Comparison of ENCODE assay signal across 8 cellular contexts in the genomic region with DNA sequence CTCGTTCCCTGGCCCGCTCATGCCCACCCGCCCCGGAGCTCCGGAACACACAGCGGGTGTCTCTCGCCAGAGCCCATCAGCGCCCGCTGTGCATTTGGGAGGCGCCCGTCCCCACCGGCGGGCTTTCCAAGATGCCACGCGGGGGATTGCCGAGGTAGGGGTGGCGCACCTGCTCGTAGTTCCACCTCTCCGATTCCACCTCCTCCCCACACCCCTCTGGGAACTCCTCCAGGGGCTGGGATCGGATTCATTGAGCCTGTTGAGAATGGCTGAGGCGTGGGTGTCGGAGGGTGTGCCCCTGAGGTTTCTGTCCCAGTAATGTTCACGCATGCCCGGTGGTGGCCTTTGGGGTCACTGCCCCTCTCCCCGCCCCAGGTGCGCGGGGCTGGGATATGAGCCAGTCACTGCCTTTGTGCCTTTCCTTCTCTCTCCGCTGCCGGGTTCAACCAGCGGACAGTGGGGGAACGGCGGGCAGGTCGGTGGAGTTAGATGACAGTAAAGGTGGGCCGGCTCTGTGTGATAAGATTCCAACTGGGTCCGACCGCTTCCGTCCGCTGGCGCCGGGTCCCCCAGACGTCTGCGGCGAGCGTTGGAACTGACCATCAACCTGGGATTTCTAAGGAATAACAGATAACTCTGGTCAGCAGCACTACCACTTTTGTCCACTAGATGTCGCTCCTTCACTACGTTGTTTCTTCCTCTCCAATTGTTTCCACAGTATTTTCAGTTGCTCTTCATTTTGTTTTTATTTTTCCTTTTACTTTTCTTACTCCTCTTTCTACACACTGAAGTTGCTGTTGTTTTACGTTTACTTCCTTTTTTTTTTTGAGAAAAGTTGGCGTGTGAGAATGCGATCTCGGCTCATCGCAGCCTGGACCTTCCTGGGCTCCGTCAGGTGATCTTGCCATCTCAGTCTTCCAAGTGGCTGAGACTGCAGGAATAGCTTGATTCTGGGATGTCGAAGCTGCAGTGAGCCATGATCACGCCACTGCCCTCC.
DNase-seq lines count a peak whose midpoint lies in the region; ATAC-seq and TF ChIP-seq lines count a peak whose summit lies in the region.

No MANE protein-coding gene starts in this region.

- H3F3A ChIP-seq in PC-9 (ENCODE audit: insufficient read depth, low read depth) (peaks cover 9% of the 10 kb centered on the region; the same call in 1 of the 2 replicates), neural progenitor cell (ENCODE audit: low read depth) (no peaks in the 10 kb centered on the region)

- peaks cover 5% of the 10 kb centered on the region for H3K4me1 Mint-ChIP-seq in activated T-helper 17 cell treated with anti-CD3 and anti-CD28 coated beads, Interleukin-2, amount 50 U/mL, for 72 hours
- H3K4me1 Mint-ChIP-seq in neural progenitor cell, result no peaks in the 10 kb centered on the region

- H3K79me2 ChIP-seq in PC-9 (ENCODE audit: low read depth), result no peaks in the 10 kb centered on the region
- H3K79me2 ChIP-seq in neural progenitor cell (ENCODE audit: low read depth), result no peaks in the 10 kb centered on the region

- peak overlapping the region; percentile 73 for H3K27ac Mint-ChIP-seq in activated T-helper 17 cell treated with anti-CD3 and anti-CD28 coated beads, Interleukin-2, amount 50 U/mL, for 72 hours
- no peak overlapping the region for H3K27ac Mint-ChIP-seq in neural progenitor cell

- H3K4me3 Mint-ChIP-seq in activated T-helper 17 cell treated with anti-CD3 and anti-CD28 coated beads, Interleukin-2, amount 50 U/mL, for 72 hours, result peak overlapping the region; percentile 76
- H3K4me3 Mint-ChIP-seq in neural progenitor cell, result peak overlapping the region; percentile 31

- TF ChIP-seq CTCF in PC-9 (conservative IDR thresholded peaks at IDR 0.05) (peak; percentile 94), neural progenitor cell (IDR thresholded peaks at IDR 0.05) (peak; percentile 83)

- ATAC-seq in GM18907 (IDR thresholded peaks at IDR 0.05; ENCODE audit: unreplicated experiment), result peak; percentile 58
- peak; percentile 31 for ATAC-seq in activated T-helper 17 cell treated with anti-CD3 and anti-CD28 coated beads, Interleukin-2, amount 50 U/mL, for 72 hours (replicated peaks)

- H3K9me3 Mint-ChIP-seq in activated T-helper 17 cell treated with anti-CD3 and anti-CD28 coated beads, Interleukin-2, amount 50 U/mL, for 72 hours, result no peaks in the 10 kb centered on the region
- H3K9me3 Mint-ChIP-seq in neural progenitor cell, result peaks cover 25% of the 10 kb centered on the region

- no peaks in the 10 kb centered on the region for H3K27me3 ChIP-seq in BLaER1 treated with 17β-estradiol and CSF1 and Interleukin-3, amounts not matched to agents 10 nM and 100 nM
- H3K27me3 ChIP-seq in PC-9 (ENCODE audit: insufficient read depth, low read depth) (no peaks in the 10 kb centered on the region), neural progenitor cell (no peaks in the 10 kb centered on the region)

- H3K9ac ChIP-seq in BLaER1 treated with 17β-estradiol and CSF1 and Interleukin-3, amounts not matched to agents 10 nM and 100 nM, result peak overlapping the region in 1 of 11 experiments; percentile 19; a peak in 3 of 22 replicates
- H3K9ac ChIP-seq in neural progenitor cell, result no peak overlapping the region

- no peaks in the 10 kb centered on the region; a peak in 2 of 22 replicates for H3K9me3 ChIP-seq in BLaER1 treated with 17β-estradiol and CSF1 and Interleukin-3, amounts not matched to agents 10 nM and 100 nM (replicated peaks in 1 of 11)
- H3K9me3 ChIP-seq in PC-9 (ENCODE audit: insufficient read depth, low read depth) (no peaks in the 10 kb centered on the region), neural progenitor cell (ENCODE audit: low read depth) (no peaks in the 10 kb centered on the region)

- H3K27ac ChIP-seq in BLaER1 treated with 17β-estradiol and CSF1 and Interleukin-3, amounts not matched to agents 10 nM and 100 nM, result no peak overlapping the region; a peak in 1 of 22 replicates
- H3K27ac ChIP-seq in PC-9 (no peak overlapping the region), neural progenitor cell (no peak overlapping the region), substantia nigra (ENCODE audit: low read depth, low read length, poor library complexity, severe bottlenecking) (peak overlapping the region; percentile 17)

- peak overlapping the region; percentile 98 for H2AFZ ChIP-seq in PC-9
- no peak overlapping the region for H2AFZ ChIP-seq in neural progenitor cell (replicated peaks)

- BruUV-seq in PC-9 (replicated peaks; lab: Mats Ljungman, UMichigan), result no TSS peak

- H4K20me1 ChIP-seq in BLaER1 treated with 17β-estradiol and CSF1 and Interleukin-3, amounts not matched to agents 10 nM and 100 nM, result no peaks in the 10 kb centered on the region
- H4K20me1 ChIP-seq in PC-9 (ENCODE audit: insufficient read depth) (no peaks in the 10 kb centered on the region), neural progenitor cell (ENCODE audit: low read depth) (no peaks in the 10 kb centered on the region)

- peaks cover 6% of the 10 kb centered on the region for H3K36me3 Mint-ChIP-seq in activated T-helper 17 cell treated with anti-CD3 and anti-CD28 coated beads, Interleukin-2, amount 50 U/mL, for 72 hours (ENCODE audit: low read depth)
- no peaks in the 10 kb centered on the region for H3K36me3 Mint-ChIP-seq in neural progenitor cell

- no peaks in the 10 kb centered on the region for H3K9me2 ChIP-seq in PC-9 (ENCODE audit: insufficient read depth)

- POLR2A ChIA-PET in PC-9 (lab: Charles Lee; ENCODE audit: unreplicated experiment), result no interaction called here

- CTCF ChIA-PET in PC-9 (lab: Charles Lee), result no interaction called here

- H3K36me3 ChIP-seq in BLaER1 treated with 17β-estradiol and CSF1 and Interleukin-3, amounts not matched to agents 10 nM and 100 nM, result no peaks in the 10 kb centered on the region
- no peaks in the 10 kb centered on the region for H3K36me3 ChIP-seq in PC-9 (ENCODE audit: low read depth)
- H3K36me3 ChIP-seq in neural progenitor cell, result no peaks in the 10 kb centered on the region

- intact Hi-C loops in PC-9 (cut with micrococcal nuclease; ENCODE audit: unreplicated experiment), result loop anchor here (1.0 to 10.0 kb wide), 5 partner anchors 85 to 1136 kb away; a partner anchor contains a TSS

- peaks cover 4% of the 10 kb centered on the region for H3K27me3 Mint-ChIP-seq in activated T-helper 17 cell treated with anti-CD3 and anti-CD28 coated beads, Interleukin-2, amount 50 U/mL, for 72 hours
- H3K27me3 Mint-ChIP-seq in neural progenitor cell (ENCODE audit: insufficient read depth, low read depth), result peaks cover 8% of the 10 kb centered on the region

- peak overlapping the region in 2 of 10 experiments; percentile 22 to 35; a peak in 3 of 20 replicates for H3K4me3 ChIP-seq in BLaER1 treated with 17β-estradiol and CSF1 and Interleukin-3, amounts not matched to agents 10 nM and 100 nM
- H3K4me3 ChIP-seq in PC-9 (peak overlapping the region; percentile 57), neural progenitor cell (no peak overlapping the region)

- DNase-seq in HK-2 (ENCODE audit: unreplicated experiment) (peak; percentile 79), PC-9 (peak; percentile 54 to 76), fibroblast of the conjunctiva (ENCODE audit: low read depth) (peak; percentile 44), neural progenitor cell (ENCODE audit: low spot score) (peak; percentile 56), substantia nigra (lab: John Stamatoyannopoulos, UW) (peak in 37 of 49 donors; percentile 11 to 76 (median 54))

- H3K4me1 ChIP-seq in BLaER1 treated with 17β-estradiol and CSF1 and Interleukin-3, amounts not matched to agents 10 nM and 100 nM, result peaks cover 0 to 10% (median 0%) of the 10 kb centered on the region in 10 experiments; a peak in 1 of 20 replicates
- H3K4me1 ChIP-seq in PC-9 (replicated peaks; ENCODE audit: insufficient read depth), result peaks cover 14% of the 10 kb centered on the region
- no peaks in the 10 kb centered on the region for H3K4me1 ChIP-seq in neural progenitor cell

- H3K4me2 ChIP-seq in BLaER1 treated with 17β-estradiol and CSF1 and Interleukin-3, amounts not matched to agents 10 nM and 100 nM, result peak overlapping the region in 9 of 11 experiments; percentile 13 to 90 (median 41); a peak in 12 of 22 replicates
- H3K4me2 ChIP-seq in PC-9 (peak overlapping the region; percentile 83), neural progenitor cell (no peak overlapping the region)
